8 cellular contexts compared by ENCODE assay signal in the genomic region with DNA sequence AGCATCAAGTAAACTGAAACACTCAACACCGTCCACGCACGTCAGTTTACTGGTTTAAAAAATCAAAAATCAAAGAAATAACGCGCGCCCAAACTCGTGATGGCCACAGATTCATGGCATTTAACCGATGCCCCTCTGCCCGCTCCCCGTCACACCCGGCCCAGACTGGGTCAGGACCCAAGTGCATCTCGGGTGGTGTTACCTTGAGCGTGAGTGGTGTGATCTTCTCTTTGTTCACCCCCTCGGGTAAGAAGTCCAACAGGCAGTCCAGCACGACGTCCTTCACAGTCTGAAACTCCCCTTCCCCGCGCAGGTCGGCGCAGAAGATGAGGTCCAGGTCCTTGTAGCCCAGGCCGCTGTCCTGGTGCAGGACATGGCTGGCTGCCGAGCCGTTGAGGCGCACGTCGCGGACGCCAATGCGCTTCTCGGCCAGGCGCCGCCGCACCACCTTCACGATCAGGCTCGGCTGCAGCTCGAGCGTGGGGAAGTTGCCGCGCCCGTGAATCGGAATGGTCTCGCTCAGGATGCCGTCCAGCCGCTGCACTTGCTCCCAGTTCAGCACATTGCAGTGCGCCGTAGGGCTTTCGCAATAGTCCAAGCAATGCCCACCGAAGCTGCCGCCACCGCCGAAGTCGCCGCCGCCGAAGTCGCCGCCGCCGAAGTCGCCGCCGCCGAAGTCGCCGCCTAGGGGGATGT. TPM values are rescaled to one million over a fixed set of nuclear protein-coding genes. Genes with fewer than 3 reads are reported as not detected.
DNase-seq lines count a peak whose midpoint lies in the region; ATAC-seq and TF ChIP-seq lines count a peak whose summit lies in the region.

No MANE protein-coding gene starts in this region.

- H3K79me2 ChIP-seq in Loucy (ENCODE audit: insufficient read depth, low read length), result peaks cover 73% of the 10 kb centered on the region

- ATAC-seq in HG02610 (IDR thresholded peaks at IDR 0.05; ENCODE audit: unreplicated experiment), result no peak

- H3K36me3 ChIP-seq in Loucy (ENCODE audit: insufficient read depth, low read length), result peaks cover 51% of the 10 kb centered on the region

- H3K27ac ChIP-seq in epithelial cell of prostate (peak overlapping the region; percentile 75), substantia nigra (ENCODE audit: low read depth, low read length, poor library complexity, severe bottlenecking) (peak overlapping the region; percentile 80)

- peaks cover 48% of the 10 kb centered on the region for H3K27me3 ChIP-seq in Loucy (ENCODE audit: insufficient read depth, low read length, poor library complexity, severe bottlenecking)
- no peaks in the 10 kb centered on the region for H3K27me3 ChIP-seq in mononuclear cell (ENCODE audit: insufficient read depth, low read length)

- peak overlapping the region; percentile 99 for H3K9ac ChIP-seq in Loucy (ENCODE audit: low read depth, low read length, poor library complexity, severe bottlenecking)

- TF ChIP-seq CTCF in Loucy (conservative IDR thresholded peaks at IDR 0.05; ENCODE audit: low read length), result no peak

- peak overlapping the region; percentile 98 for H3K4me2 ChIP-seq in Loucy (ENCODE audit: low read depth, low read length, poor library complexity, severe bottlenecking)

- no peaks in the 10 kb centered on the region for H3K9me2 ChIP-seq in Loucy (replicated peaks; ENCODE audit: low read depth, low read length)

- H3K9me3 ChIP-seq in Loucy (ENCODE audit: insufficient read depth, low read depth, low read length) (no peaks in the 10 kb centered on the region), mononuclear cell (ENCODE audit: low read depth, low read length) (no peaks in the 10 kb centered on the region)

- peak overlapping the region; percentile 96 for H3K4me3 ChIP-seq in Loucy (ENCODE audit: low read length, poor library complexity, severe bottlenecking)
- H3K4me3 ChIP-seq in mononuclear cell (ENCODE audit: low read length), result peak overlapping the region; percentile 60

- H3K4me1 ChIP-seq in Loucy (ENCODE audit: insufficient read depth, low read length, poor library complexity, severe bottlenecking), result peaks cover 47% of the 10 kb centered on the region
- H3K4me1 ChIP-seq in mononuclear cell (ENCODE audit: insufficient read depth, low read length), result peaks cover 55% of the 10 kb centered on the region

- no peak overlapping the region for H2AFZ ChIP-seq in Loucy (ENCODE audit: low read length)

- H3F3A ChIP-seq in Loucy (ENCODE audit: low read depth), result no peaks in the 10 kb centered on the region; the same call in 1 of the 2 replicates

- peaks cover 54% of the 10 kb centered on the region for H4K20me1 ChIP-seq in Loucy (ENCODE audit: insufficient read depth, low read length, poor library complexity, severe bottlenecking)

- DNase-seq in EL (peak; percentile 58), epithelial cell of prostate (ENCODE audit: low read depth, low spot score) (no peak), substantia nigra (lab: John Stamatoyannopoulos, UW) (peak in 34 of 49 donors; percentile 4 to 71 (median 36)), NCI-H2196 treated with DMSO at 0.1 percent for 48 hours (lab: John Stamatoyannopoulos, UW; ENCODE audit: unreplicated experiment) (no peak)
- peak; percentile 65 for DNase-seq in activated CD8-positive, alpha-beta memory T cell treated with anti-CD3 and anti-CD28 coated beads, Interleukin-2, amount 50 U/mL, for 48 hours

RNA-seq across cellular contexts. Expression of a gene that starts 0.9 kb away (rescaled TPM):
- 25.9 TPM for total RNA-seq in mononuclear cell

Comparison
In these comparisons a context has a peak if more than half of its experiments do, and no peak if none do; other contexts are left out.
1. DNase-seq: peak in EL (single experiment), activated CD8-positive, alpha-beta memory T cell treated with anti-CD3 and anti-CD28 coated beads, Interleukin-2, amount 50 U/mL, for 48 hours (single experiment) and substantia nigra (34 of 49); none in epithelial cell of prostate (single experiment) and NCI-H2196 treated with DMSO at 0.1 percent for 48 hours (single experiment).